In the genomic region with DNA sequence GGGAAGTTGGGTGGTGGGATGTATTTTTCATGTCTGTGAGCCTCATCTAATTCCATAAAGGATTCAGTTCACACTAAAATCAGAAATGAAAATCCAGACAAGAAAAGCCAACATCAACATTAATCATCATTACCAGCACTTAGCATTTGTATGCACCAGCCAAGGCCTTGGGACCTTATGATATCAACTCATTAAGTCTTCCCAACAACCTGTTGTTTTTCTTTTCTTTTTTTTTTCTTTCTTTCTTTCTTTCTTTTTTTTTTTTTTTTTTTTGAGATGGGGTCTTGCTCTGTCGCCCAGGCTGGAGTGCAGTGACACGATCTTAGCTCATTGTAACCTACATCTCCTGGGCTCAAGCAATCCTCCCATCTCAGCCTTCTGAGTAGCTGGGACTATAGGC, we compare ENCODE assay signal across 2 cellular contexts. TPM values are rescaled to one million over a fixed set of nuclear protein-coding genes. Genes with fewer than 3 reads are reported as not detected.
"Had no signal": no experiment of that assay in that cellular context is flagged by ENCODE, and none has a peak within 500 bp of the region (broad histone marks: within the 10 kb centered on the region; RNA-seq: fewer than 3 reads in every experiment).

No MANE protein-coding gene starts in this region.

RNA-seq across cellular contexts. Expression of a gene that starts 9.1 kb away (rescaled TPM):
- total RNA-seq: M059J, SJSA1 had no signal
